In genomic region chr4:33255094-33255493, GRCh38 we compare ENCODE assay signal across 29 cellular contexts.
"Had no signal": no experiment of that assay in that cellular context is flagged by ENCODE, and none has a peak within 500 bp of the region (broad histone marks: within the 10 kb centered on the region; RNA-seq: fewer than 3 reads in every experiment).

No MANE protein-coding gene starts in this region.

- H3K4me3 ChIP-seq: colonic mucosa, esophagus squamous epithelium, heart right ventricle, left lung, ovary, psoas muscle, sigmoid colon, stomach, thyroid gland had no signal

- H3K9me3 Mint-ChIP-seq: nephron progenitor cell, type B pancreatic cell had no signal

- H3K4me3 Mint-ChIP-seq: dendritic cell treated with granulocyte-macrophage colony-stimulating factor and Interleukin-4, amounts not matched to agents 40 ng/mL and 50 ng/mL, for 4 days; naive thymus-derived CD4-positive, alpha-beta T cell; nephron progenitor cell; stimulated activated effector memory CD8-positive, alpha-beta T cell treated with anti-CD3 and anti-CD28 coated beads, Interleukin-12 subunit alpha, Interleukin-12 subunit beta, amount 100 ng/mL, for 72 hours; type B pancreatic cell had no signal

- H3K9me3 ChIP-seq: colonic mucosa, esophagus squamous epithelium, ovary, psoas muscle, sigmoid colon, thyroid gland had no signal

- H3K36me3 Mint-ChIP-seq: naive thymus-derived CD4-positive, alpha-beta T cell; stimulated activated effector memory CD8-positive, alpha-beta T cell treated with anti-CD3 and anti-CD28 coated beads, Interleukin-12 subunit alpha, Interleukin-12 subunit beta, amount 100 ng/mL, for 72 hours; type B pancreatic cell had no signal

- DNase-seq: colonic mucosa; effector CD8-positive, alpha-beta T cell; erythroblast; esophagus squamous epithelium; foreskin melanocyte; glutamatergic neuron; heart right ventricle; hippocampal formation; kidney; left cardiac atrium; left lung; mesenchymal stem cell; midbrain; naive thymus-derived CD4-positive, alpha-beta T cell; nephron progenitor cell; occipital lobe; ovary; posterior cingulate gyrus; psoas muscle; right cardiac atrium; sigmoid colon; stimulated activated CD4-positive, alpha-beta T cell treated with anti-CD3 and anti-CD28 coated beads, Interleukin-2, amount 100 ng/mL, for 24 hours; stimulated activated CD4-positive, alpha-beta T cell treated with anti-CD3 and anti-CD28 coated beads, Interleukin-4, amount 100 ng/mL, for 24 hours; stimulated activated naive CD4-positive, alpha-beta T cell treated with Interleukin-2 at 50 U/mL for 16 hours; stomach; thyroid gland had no signal

- H3K4me1 Mint-ChIP-seq: naive thymus-derived CD4-positive, alpha-beta T cell; nephron progenitor cell; stimulated activated effector memory CD8-positive, alpha-beta T cell treated with anti-CD3 and anti-CD28 coated beads, Interleukin-12 subunit alpha, Interleukin-12 subunit beta, amount 100 ng/mL, for 72 hours had no signal

- H3K4me1 ChIP-seq: colonic mucosa, esophagus squamous epithelium, heart right ventricle, left lung, psoas muscle, sigmoid colon, stomach, thyroid gland had no signal

- ATAC-seq: heart right ventricle; left cardiac atrium; left lung; naive thymus-derived CD4-positive, alpha-beta T cell; psoas muscle; right cardiac atrium; stimulated activated effector memory CD8-positive, alpha-beta T cell treated with anti-CD3 and anti-CD28 coated beads, Interleukin-12 subunit alpha, Interleukin-12 subunit beta, amount 100 ng/mL, for 72 hours had no signal

- H3K36me3 ChIP-seq: colonic mucosa, esophagus squamous epithelium, heart right ventricle, left lung, ovary, sigmoid colon, stomach, thyroid gland had no signal

- H3K27me3 ChIP-seq: colonic mucosa, esophagus squamous epithelium, heart right ventricle, left lung, ovary, sigmoid colon, stomach, thyroid gland had no signal

- H3K27ac Mint-ChIP-seq: dendritic cell treated with granulocyte-macrophage colony-stimulating factor and Interleukin-4, amounts not matched to agents 40 ng/mL and 50 ng/mL, for 4 days; naive thymus-derived CD4-positive, alpha-beta T cell; nephron progenitor cell; stimulated activated effector memory CD8-positive, alpha-beta T cell treated with anti-CD3 and anti-CD28 coated beads, Interleukin-12 subunit alpha, Interleukin-12 subunit beta, amount 100 ng/mL, for 72 hours; type B pancreatic cell had no signal

- H3K27ac ChIP-seq: colonic mucosa, esophagus squamous epithelium, heart right ventricle, left lung, ovary, psoas muscle, sigmoid colon, stomach, thyroid gland had no signal

- H3K27me3 Mint-ChIP-seq: dendritic cell treated with granulocyte-macrophage colony-stimulating factor and Interleukin-4, amounts not matched to agents 40 ng/mL and 50 ng/mL, for 4 days; naive thymus-derived CD4-positive, alpha-beta T cell had no signal
